8 cellular contexts compared by ENCODE assay signal in the genomic region with DNA sequence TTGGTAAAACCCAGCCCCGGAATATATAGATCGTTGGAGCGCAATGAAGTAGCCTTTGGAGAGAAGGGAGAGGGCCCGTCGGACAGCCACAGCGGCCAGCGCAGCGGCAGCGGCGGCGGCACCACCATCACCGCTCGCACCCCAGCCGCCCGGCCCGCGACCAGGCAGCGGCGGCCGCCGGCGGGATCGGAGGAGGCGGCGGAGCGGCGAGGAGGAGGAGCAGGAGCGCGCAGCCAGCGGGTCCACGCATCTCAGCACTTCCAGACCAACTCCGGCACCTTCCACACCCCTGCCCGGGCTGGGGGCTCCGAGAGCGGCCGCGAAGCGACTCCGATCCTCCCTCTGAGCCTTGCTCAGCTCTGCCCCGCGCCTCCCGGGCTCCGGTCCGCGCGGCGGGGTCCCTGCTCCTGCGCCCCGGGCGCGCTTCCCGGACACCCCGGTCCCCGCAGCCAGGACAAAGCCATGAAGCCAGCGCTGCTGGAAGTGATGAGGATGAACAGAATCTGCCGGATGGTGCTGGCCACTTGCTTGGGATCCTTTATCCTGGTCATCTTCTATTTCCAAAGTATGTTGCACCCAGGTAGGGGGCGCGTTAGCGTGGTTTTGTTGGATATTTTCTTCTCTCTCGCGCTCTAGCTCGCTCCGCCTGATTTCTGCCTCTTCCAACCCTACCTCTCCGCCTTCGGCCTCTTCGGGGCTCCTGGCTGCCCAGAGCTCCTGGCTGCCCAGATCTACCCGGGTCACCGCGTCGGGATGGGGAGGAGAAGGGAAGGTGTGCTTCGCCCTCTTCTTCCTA. TPM values are rescaled to one million over a fixed set of nuclear protein-coding genes. Genes with fewer than 3 reads are reported as not detected.
DNase-seq lines count a peak whose midpoint lies in the region; ATAC-seq, FAIRE-seq and TF ChIP-seq lines count a peak whose summit lies in the region.

No MANE protein-coding gene starts in this region.

- peaks cover 9% of the 10 kb centered on the region for H3K27me3 Mint-ChIP-seq in astrocyte (ENCODE audit: low read depth, unreplicated experiment)

- H3K9me2 ChIP-seq in HCT116 (ENCODE audit: insufficient read depth) (no peaks in the 10 kb centered on the region), MM.1S (replicated peaks; ENCODE audit: insufficient read depth, low read length) (no peaks in the 10 kb centered on the region), SU-DHL-6 (replicated peaks; ENCODE audit: insufficient read depth, low read length) (no peaks in the 10 kb centered on the region)

- H3K4me1 ChIP-seq in HCT116 (ENCODE audit: control insufficient read depth in 1 of 2, insufficient read depth in 2 of 2, low read length in 2 of 2) (peaks cover 9 to 35% of the 10 kb centered on the region in 2 experiments), MM.1S (ENCODE audit: low read length) (peaks cover 22% of the 10 kb centered on the region), astrocyte (ENCODE audit: insufficient read depth, low read length) (peaks cover 36% of the 10 kb centered on the region), prostate gland (replicated peaks) (no peaks in the 10 kb centered on the region)

- peak; percentile 43 for TF ChIP-seq RAD21 in HCT116 (IDR thresholded peaks at IDR 0.05; ENCODE audit: low read depth)

- no peaks in the 10 kb centered on the region for H3K9me3 ChIP-seq in HCT116 (ENCODE audit: control insufficient read depth in 1 of 2, insufficient read depth in 1 of 2, low read depth in 1 of 2, low read length in 2 of 2)
- H3K9me3 ChIP-seq in MM.1S (replicated peaks; ENCODE audit: insufficient read depth, low read length), result no peaks in the 10 kb centered on the region
- no peaks in the 10 kb centered on the region for H3K9me3 ChIP-seq in SU-DHL-6 (ENCODE audit: insufficient read depth, low read length)
- H3K9me3 ChIP-seq in astrocyte (ENCODE audit: insufficient read depth, low read depth, low read length), result no peaks in the 10 kb centered on the region
- no peaks in the 10 kb centered on the region for H3K9me3 ChIP-seq in prostate gland

- peak overlapping the region; percentile 65 for H3K9ac ChIP-seq in HCT116 (ENCODE audit: low read length)
- peak overlapping the region; percentile 81 for H3K9ac ChIP-seq in MM.1S (ENCODE audit: low read length)
- H3K9ac ChIP-seq in SU-DHL-6 (ENCODE audit: low read length), result peak overlapping the region; percentile 46
- H3K9ac ChIP-seq in astrocyte (ENCODE audit: low read length), result peak overlapping the region; percentile 85

- H3K27me3 ChIP-seq in HCT116 (ENCODE audit: insufficient read depth, low read length) (no peaks in the 10 kb centered on the region), MM.1S (replicated peaks; ENCODE audit: insufficient read depth, low read length) (no peaks in the 10 kb centered on the region), SU-DHL-6 (ENCODE audit: low read length) (no peaks in the 10 kb centered on the region), astrocyte (ENCODE audit: insufficient read depth, low read length) (no peaks in the 10 kb centered on the region), prostate gland (replicated peaks; ENCODE audit: insufficient read depth) (no peaks in the 10 kb centered on the region)

- H4K20me1 ChIP-seq in HCT116 (ENCODE audit: insufficient read depth), result no peaks in the 10 kb centered on the region
- no peaks in the 10 kb centered on the region for H4K20me1 ChIP-seq in MM.1S (ENCODE audit: insufficient read depth, low read length)
- no peaks in the 10 kb centered on the region for H4K20me1 ChIP-seq in SU-DHL-6 (ENCODE audit: low read depth, low read length)
- peaks cover 30% of the 10 kb centered on the region for H4K20me1 ChIP-seq in astrocyte (ENCODE audit: insufficient read depth, low read length)

- intact Hi-C loops in HCT116 (cut with micrococcal nuclease), result no loop called here
- intact Hi-C loops in prostate gland (cut with DNase I), result no loop called here

- H3K36me3 ChIP-seq in HCT116 (ENCODE audit: control insufficient read depth in 1 of 2, insufficient read depth in 2 of 2, low read length in 2 of 2) (no peaks in the 10 kb centered on the region), MM.1S (replicated peaks; ENCODE audit: insufficient read depth, low read length) (no peaks in the 10 kb centered on the region), SU-DHL-6 (ENCODE audit: low read length) (no peaks in the 10 kb centered on the region), astrocyte (ENCODE audit: insufficient read depth, low read length) (no peaks in the 10 kb centered on the region), prostate gland (no peaks in the 10 kb centered on the region)

- no peaks in the 10 kb centered on the region for H3K9me3 Mint-ChIP-seq in astrocyte (ENCODE audit: unreplicated experiment)

- TF ChIP-seq POLR2A in HCT116 (IDR thresholded peaks at IDR 0.05; ENCODE audit: borderline replicate concordance, extremely low read depth, insufficient read depth, insufficient read length), result peak; percentile 25
- peak; percentile 0 for TF ChIP-seq POLR2A in prostate gland (IDR thresholded peaks at IDR 0.05)

- no peak for DNase-seq in GM12864 (ENCODE audit: low read depth)
- DNase-seq in HCT116 (ENCODE audit: low read depth, low spot score), result no peak
- DNase-seq in MM.1S, result peak; percentile 67
- DNase-seq in astrocyte (ENCODE audit: low read depth), result peak; percentile 69
- peak; percentile 65 for DNase-seq in hepatic stellate cell (ENCODE audit: low spot score)
- peak; percentile 77 for DNase-seq in prostate gland (ENCODE audit: low spot score)
- no peak for DNase-seq in cortex of kidney (lab: John Stamatoyannopoulos, UW)

- POLR2A ChIA-PET in HCT116 (lab: Charles Lee), result interaction anchor here (0.7 kb wide), 1 partner anchor 201 kb away, joined by 3 read pairs; no protein-coding TSS in a partner anchor

- H3K4me3 Mint-ChIP-seq in astrocyte (ENCODE audit: unreplicated experiment), result peak overlapping the region; percentile 98

- H3K27ac ChIP-seq in HCT116 (ENCODE audit: low read depth, low read length), result peak overlapping the region; percentile 65
- H3K27ac ChIP-seq in MM.1S (ENCODE audit: low read length), result peak overlapping the region; percentile 91; the same call in 1 of the 2 replicates
- H3K27ac ChIP-seq in SU-DHL-6 (ENCODE audit: low read depth, low read length), result no peak overlapping the region
- H3K27ac ChIP-seq in astrocyte (ENCODE audit: low read depth, low read length), result peak overlapping the region; percentile 76
- peak overlapping the region; percentile 66 to 80 for H3K27ac ChIP-seq in prostate gland

- peak overlapping the region; percentile 98 for H3K4me3 ChIP-seq in GM12864 (ENCODE audit: low read depth, low read length)
- peak overlapping the region; percentile 53 to 72 for H3K4me3 ChIP-seq in HCT116 (replicated peaks in 1 of 2; ENCODE audit: low read depth in 1 of 2, low read length in 2 of 2)
- peak overlapping the region; percentile 91 for H3K4me3 ChIP-seq in MM.1S (ENCODE audit: low read length)
- peak overlapping the region; percentile 59 for H3K4me3 ChIP-seq in SU-DHL-6 (ENCODE audit: insufficient read depth, low read length, poor library complexity, severe bottlenecking)
- H3K4me3 ChIP-seq in astrocyte (ENCODE audit: insufficient read depth, low read depth, low read length), result peak overlapping the region; percentile 86
- peak overlapping the region; percentile 48 to 68 for H3K4me3 ChIP-seq in prostate gland

- RAD21 ChIA-PET in HCT116 (lab: Charles Lee; ENCODE audit: low non-redundant PET in 1 of 2, low total read pairs in 2 of 2, uncharacterized antibody in 2 of 2, unreplicated experiment in 2 of 2), result no interaction called here

- H3K79me2 ChIP-seq in HCT116 (ENCODE audit: insufficient read depth, low read length) (peaks cover 16% of the 10 kb centered on the region), MM.1S (ENCODE audit: low read length) (peaks cover 50% of the 10 kb centered on the region), SU-DHL-6 (ENCODE audit: insufficient read depth, low read length) (no peaks in the 10 kb centered on the region), astrocyte (ENCODE audit: insufficient read depth, low read length) (peaks cover 45% of the 10 kb centered on the region)

- peaks cover 32% of the 10 kb centered on the region for H3K4me1 Mint-ChIP-seq in astrocyte (ENCODE audit: low read depth, unreplicated experiment)

- no peaks in the 10 kb centered on the region for H3K36me3 Mint-ChIP-seq in astrocyte (ENCODE audit: low read depth, unreplicated experiment)

- WGBS in prostate gland, result under 1% methylated on average over 66 of the region's 71 CpGs

- no peak for FAIRE-seq in astrocyte (lab: Jason Lieb, UNC)

- peak; percentile 51 for ATAC-seq in HCT116

- BruUV-seq in HCT116 (replicated peaks; lab: Mats Ljungman, UMichigan), result no TSS peak

- H3K27ac Mint-ChIP-seq in astrocyte (ENCODE audit: unreplicated experiment), result peak overlapping the region; percentile 96

- no peak overlapping the region for H2AFZ ChIP-seq in HCT116 (ENCODE audit: low read depth, low read length, poor library complexity, severe bottlenecking)
- peak overlapping the region; percentile 79 for H2AFZ ChIP-seq in MM.1S (ENCODE audit: low read length)
- peak overlapping the region; percentile 82 for H2AFZ ChIP-seq in SU-DHL-6 (ENCODE audit: low read depth, low read length, severe bottlenecking)
- H2AFZ ChIP-seq in astrocyte (ENCODE audit: low read depth, low read length), result peak overlapping the region; percentile 74

- TF ChIP-seq CTCF in GM12864 (IDR thresholded peaks at IDR 0.05; ENCODE audit: low read depth, low read length, missing control alignments) (peak; percentile 50), HCT116 (IDR thresholded peaks at IDR 0.05 in 2 of 3, conservative IDR thresholded peaks at IDR 0.05 in 1 of 3; ENCODE audit: borderline replicate concordance in 1 of 3, insufficient read depth in 1 of 3, low read depth in 2 of 3, low read length in 2 of 3) (peak in 2 of 3 experiments; percentile 27 to 37; a peak in 2 of 6 replicates), MM.1S (IDR thresholded peaks at IDR 0.05; ENCODE audit: low read length) (peak; percentile 56), SU-DHL-6 (IDR thresholded peaks at IDR 0.05; ENCODE audit: insufficient read depth, low read length, poor library complexity, severe bottlenecking) (peak; percentile 38), astrocyte (IDR thresholded peaks at IDR 0.05; ENCODE audit: insufficient read depth, low read depth, low read length) (peak; percentile 29), prostate gland (IDR thresholded peaks at IDR 0.05) (peak in 2 of 4 experiments; percentile 47 to 53)

- CTCF ChIA-PET in HCT116 (lab: Charles Lee), result no interaction called here

- H3K4me2 ChIP-seq in HCT116 (ENCODE audit: low read length) (peak overlapping the region; percentile 82), MM.1S (ENCODE audit: low read depth, low read length) (peak overlapping the region; percentile 95; the same call in 1 of the 2 replicates), SU-DHL-6 (ENCODE audit: low read depth, low read length, poor library complexity, severe bottlenecking) (peak overlapping the region; percentile 84), astrocyte (ENCODE audit: low read length) (peak overlapping the region; percentile 97)

- peaks cover 25% of the 10 kb centered on the region for H3F3A ChIP-seq in MM.1S (ENCODE audit: insufficient read depth, low read length)
- no peaks in the 10 kb centered on the region for H3F3A ChIP-seq in SU-DHL-6 (ENCODE audit: insufficient read depth)

TF ChIP-seq in HCT116, 20 proteins besides CTCF, POLR2A, EP300 and RAD21 (continues in another document):
- TF ChIP-seq EGR1 (IDR thresholded peaks at IDR 0.05; ENCODE audit: low read depth), result no peak
- TF ChIP-seq SP1 (IDR thresholded peaks at IDR 0.05; ENCODE audit: low read depth), result no peak

RNA-seq across cellular contexts. Expression of a gene that starts 0.4 kb away (rescaled TPM):
- total RNA-seq in HCT116 (2021; ENCODE audit: unreplicated experiment) (10.1 TPM), astrocyte (30.0 and 30.2 TPM in 2 replicates), prostate gland (10 to 100 TPM; 10.4 to 25.4 TPM)
- polyA plus RNA-seq in HCT116 (2012), result 6.8 and 7.3 TPM in 2 replicates

Comparison
In these comparisons a context has a peak if more than half of its experiments do, and no peak if none do; other contexts are left out.
1. DNase-seq: peak in MM.1S (single experiment), astrocyte (single experiment), hepatic stellate cell (single experiment) and prostate gland (single experiment); none in GM12864 (single experiment), HCT116 (single experiment) and cortex of kidney (single experiment).
2. Peak in every context shown above with its lines, with median percentiles within 50 percentile points of each other: H3K4me3 ChIP-seq, H3K4me2 ChIP-seq and H3K9ac ChIP-seq.